In the genomic region with DNA sequence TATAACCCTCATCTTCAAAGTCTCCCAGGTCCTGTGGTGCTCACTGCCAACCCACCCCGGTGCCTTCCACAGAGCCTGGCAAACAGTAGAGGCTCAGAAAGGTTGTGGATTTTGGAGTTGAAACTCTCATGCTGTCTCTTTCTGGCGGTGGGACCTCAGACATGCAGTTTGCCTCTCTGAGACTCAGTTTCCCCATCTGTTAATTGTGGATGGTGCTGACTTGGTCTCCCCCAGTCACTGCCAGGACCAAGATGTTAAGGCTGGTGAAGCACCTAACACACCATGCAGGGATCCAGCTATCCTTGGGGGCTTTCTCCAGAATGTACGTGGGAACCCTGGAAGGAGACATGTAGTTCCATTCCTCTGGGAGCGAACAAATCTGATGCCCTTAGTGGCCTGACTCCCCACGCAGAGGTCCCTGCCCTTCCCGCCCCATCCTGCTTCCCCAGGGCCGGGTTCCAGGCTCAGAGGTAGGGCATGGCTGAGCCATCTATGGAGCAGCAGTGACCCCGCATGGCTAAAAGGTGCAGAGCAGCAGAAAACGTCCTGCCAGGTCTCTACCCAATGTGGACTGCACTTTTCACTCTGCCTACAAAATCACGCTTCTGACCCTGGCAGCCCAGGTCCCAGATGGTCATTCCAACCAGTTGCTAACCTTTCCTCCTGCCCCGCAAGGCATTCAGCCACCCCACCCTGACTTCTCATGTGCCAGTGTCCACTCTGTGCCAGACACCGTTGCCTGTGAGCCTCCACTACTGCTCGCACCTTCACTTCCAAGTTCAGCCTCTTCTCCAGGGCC, we compare ENCODE assay signal across 8 cellular contexts. TPM values are rescaled to one million over a fixed set of nuclear protein-coding genes. Genes with fewer than 3 reads are reported as not detected.
DNase-seq lines count a peak whose midpoint lies in the region; ATAC-seq, FAIRE-seq and TF ChIP-seq lines count a peak whose summit lies in the region.

No MANE protein-coding gene starts in this region.

- no peak overlapping the region for H3K27ac ChIP-seq in CD8-positive, alpha-beta T cell (ENCODE audit: low read depth, low read length)
- no peak overlapping the region for H3K27ac ChIP-seq in KMS-11
- H3K27ac ChIP-seq in RWPE1: no peak overlapping the region
- no peak overlapping the region for H3K27ac ChIP-seq in trophoblast cell (ENCODE audit: low read depth, low read length)
- no peak overlapping the region for H3K27ac ChIP-seq in aorta (ENCODE audit: low read depth in 1 of 2, low read length in 2 of 2)

- H3K14ac ChIP-seq in trophoblast cell (ENCODE audit: low read length): no peak overlapping the region

- no peak overlapping the region for H3K4me3 Mint-ChIP-seq in CD8-positive, alpha-beta T cell

- H3K23ac ChIP-seq in trophoblast cell (ENCODE audit: low read length): no peak overlapping the region

- H2BK5ac ChIP-seq in trophoblast cell (ENCODE audit: low read depth, low read length, poor library complexity): no peak overlapping the region

- no peak overlapping the region for H3K4me2 ChIP-seq in KMS-11
- no peak overlapping the region for H3K4me2 ChIP-seq in trophoblast cell (ENCODE audit: low read length)

- H3K36me3 Mint-ChIP-seq in CD8-positive, alpha-beta T cell: no peaks in the 10 kb centered on the region

- no peak overlapping the region for H3K9ac ChIP-seq in KMS-11
- no peak overlapping the region for H3K9ac ChIP-seq in trophoblast cell (ENCODE audit: low read length)

- H2AK5ac ChIP-seq in trophoblast cell (ENCODE audit: low read length): no peak overlapping the region

- CTCF ChIA-PET in CD8-positive, alpha-beta T cell (lab: Charles Lee): interaction anchor here (0.6 to 1.5 kb wide), 13 partner anchors 9 to 950 kb away, joined by 3 to 13 read pairs (median 5); a partner anchor contains a TSS
- CTCF ChIA-PET in RWPE1 (lab: Yijun Ruan, JAX): interaction anchor here (0.6 to 1.0 kb wide), 4 partner anchors 32 to 642 kb away, joined by 3 to 5 read pairs (median 4); no protein-coding TSS in a partner anchor

- no peaks in the 10 kb centered on the region for H3K9me3 Mint-ChIP-seq in CD8-positive, alpha-beta T cell

- FAIRE-seq in frontal cortex (lab: Jason Lieb, UNC): no peak

- H2AFZ ChIP-seq in KMS-11 (ENCODE audit: low read depth) (no peak overlapping the region), trophoblast cell (ENCODE audit: insufficient read depth, low read length, poor library complexity) (no peak overlapping the region)

- no peak overlapping the region for H2BK12ac ChIP-seq in trophoblast cell (ENCODE audit: low read length)

- peak; percentile 76 for ATAC-seq in CD8-positive, alpha-beta T cell
- peak; percentile 71 for ATAC-seq in GM19467 (IDR thresholded peaks at IDR 0.05; ENCODE audit: unreplicated experiment)
- ATAC-seq in aorta (ENCODE audit: low FRiP score): peak; percentile 73

- H2BK120ac ChIP-seq in trophoblast cell (ENCODE audit: insufficient read depth, low read length, poor library complexity): no peak overlapping the region

- H3K4me1 Mint-ChIP-seq in CD8-positive, alpha-beta T cell (ENCODE audit: low read depth): no peaks in the 10 kb centered on the region

- H3K79me2 ChIP-seq in KMS-11 (ENCODE audit: insufficient read depth, low read depth) (no peaks in the 10 kb centered on the region), trophoblast cell (ENCODE audit: control insufficient read depth, insufficient read depth, low read length, poor library complexity) (no peaks in the 10 kb centered on the region)

- H3K4me1 ChIP-seq in CD8-positive, alpha-beta T cell (ENCODE audit: insufficient read depth, low read length): peaks cover 4% of the 10 kb centered on the region
- no peaks in the 10 kb centered on the region for H3K4me1 ChIP-seq in KMS-11 (ENCODE audit: low read depth, poor library complexity, severe bottlenecking)
- no peaks in the 10 kb centered on the region for H3K4me1 ChIP-seq in trophoblast cell (ENCODE audit: control insufficient read depth in 1 of 2, insufficient read depth in 2 of 2, low read length in 2 of 2)
- no peaks in the 10 kb centered on the region for H3K4me1 ChIP-seq in aorta (ENCODE audit: control insufficient read depth in 1 of 2, insufficient read depth in 2 of 2, low read length in 2 of 2)

- no peaks in the 10 kb centered on the region for H3K36me3 ChIP-seq in CD8-positive, alpha-beta T cell (ENCODE audit: insufficient read depth, low read length)
- H3K36me3 ChIP-seq in KMS-11 (ENCODE audit: insufficient read depth): no peaks in the 10 kb centered on the region
- no peaks in the 10 kb centered on the region for H3K36me3 ChIP-seq in trophoblast cell (ENCODE audit: control insufficient read depth in 1 of 2, insufficient read depth in 2 of 2, low read length in 2 of 2)
- H3K36me3 ChIP-seq in aorta (ENCODE audit: control insufficient read depth in 1 of 2, insufficient read depth in 2 of 2, low read length in 1 of 2): no peaks in the 10 kb centered on the region

- intact Hi-C loops in CD8-positive, alpha-beta T cell (cut with DNase I, micrococcal nuclease): loop anchor here (1.0 to 5.0 kb wide), 9 partner anchors 138 to 949 kb away; no protein-coding TSS in a partner anchor
- intact Hi-C loops in aorta (cut with DNase I): loop anchor here (2.0 to 10.0 kb wide), 5 partner anchors 316 to 740 kb away; no protein-coding TSS in a partner anchor

- H3K18ac ChIP-seq in trophoblast cell (ENCODE audit: low read length): no peak overlapping the region

- H4K8ac ChIP-seq in trophoblast cell (ENCODE audit: low read depth, low read length): no peak overlapping the region

- H4K12ac ChIP-seq in trophoblast cell (ENCODE audit: low read depth, low read length): no peak overlapping the region

- POLR2A ChIA-PET in CD8-positive, alpha-beta T cell (lab: Charles Lee): no interaction called here
- POLR2A ChIA-PET in RWPE1 (lab: Yijun Ruan, JAX; ENCODE audit: low non-redundant PET): no interaction called here

- no CpG with 5 or more reads among the region's 13 CpGs for WGBS in trophoblast cell (ENCODE audit: extremely low coverage, insufficient coverage, insufficient read length)
- 24 to 28% methylated on average over 13 of the region's 13 CpGs for WGBS in aorta, 2 donors

- H3K27ac Mint-ChIP-seq in CD8-positive, alpha-beta T cell: no peak overlapping the region

- H3K27me3 Mint-ChIP-seq in CD8-positive, alpha-beta T cell (ENCODE audit: low read depth): no peaks in the 10 kb centered on the region

- DNase-seq in CD8-positive, alpha-beta T cell: peak; percentile 46 to 81 (median 58)
- DNase-seq in RWPE1 (ENCODE audit: low spot score) (peak; percentile 76), frontal cortex (ENCODE audit: low spot score in 2 of 2) (peak; percentile 69 to 80), trophoblast cell (peak; percentile 41 to 75), aorta (peak in 1 of 2 donors; percentile 86)
- peak; percentile 49 for DNase-seq in activated T-helper 9 cell treated with anti-CD3 and anti-CD28 coated beads, Interleukin-2, amount 50 U/mL, for 16 hours (ENCODE audit: low read depth)

- H4K20me1 ChIP-seq in KMS-11 (ENCODE audit: insufficient read depth): no peaks in the 10 kb centered on the region

- no peaks in the 10 kb centered on the region for H3K27me3 ChIP-seq in CD8-positive, alpha-beta T cell (ENCODE audit: insufficient read depth, low read length)
- H3K27me3 ChIP-seq in KMS-11 (ENCODE audit: insufficient read depth, low read depth) (no peaks in the 10 kb centered on the region), trophoblast cell (ENCODE audit: insufficient read depth, low read length) (no peaks in the 10 kb centered on the region), aorta (ENCODE audit: control insufficient read depth in 1 of 2, insufficient read depth in 2 of 2, low read length in 1 of 2) (no peaks in the 10 kb centered on the region)

- H3K4me3 ChIP-seq in CD8-positive, alpha-beta T cell (ENCODE audit: low read depth, low read length): no peak overlapping the region
- no peak overlapping the region for H3K4me3 ChIP-seq in KMS-11 (IDR thresholded peaks at IDR 0.05; ENCODE audit: insufficient read depth, low read depth, low read length)
- H3K4me3 ChIP-seq in trophoblast cell (ENCODE audit: low read depth, low read length): no peak overlapping the region
- no peak overlapping the region for H3K4me3 ChIP-seq in aorta (ENCODE audit: low read length in 2 of 2)

- no peaks in the 10 kb centered on the region for H3K9me3 ChIP-seq in CD8-positive, alpha-beta T cell (ENCODE audit: low read length)
- no peaks in the 10 kb centered on the region for H3K9me3 ChIP-seq in trophoblast cell (ENCODE audit: insufficient read depth, low read depth, low read length)
- no peaks in the 10 kb centered on the region for H3K9me3 ChIP-seq in aorta (ENCODE audit: control insufficient read depth, low read length)

- peak; percentile 69 for TF ChIP-seq CTCF in CD8-positive, alpha-beta T cell (IDR thresholded peaks at IDR 0.05)
- TF ChIP-seq CTCF in KMS-11 (conservative IDR thresholded peaks at IDR 0.05; ENCODE audit: low read depth, low read length) (peak; percentile 51), RWPE1 (conservative IDR thresholded peaks at IDR 0.05; ENCODE audit: low read depth) (peak; percentile 86)

- no peaks in the 10 kb centered on the region for H3K79me1 ChIP-seq in trophoblast cell (ENCODE audit: low read length)

- no peak overlapping the region for H3K4ac ChIP-seq in trophoblast cell (ENCODE audit: low read depth, low read length)

- H4K91ac ChIP-seq in trophoblast cell (ENCODE audit: low read depth, low read length): no peak overlapping the region

RNA-seq across cellular contexts. Expression of a gene that starts 9.2 kb away (rescaled TPM):
- total RNA-seq in CD8-positive, alpha-beta T cell: 1 to 10 TPM; 3.1 to 4.2 TPM
- total RNA-seq in frontal cortex (under 0.01 TPM), aorta (under 1 TPM in 1 of 2 donors, not detected in 1; 0.27 TPM)
- polyA plus RNA-seq in trophoblast cell (2013): 0.12 and 0.35 TPM in 2 replicates
- 1 to 10 TPM in 1 of 2 donors, under 1 TPM in 1; 0.20 to 3.9 TPM for polyA plus RNA-seq in aorta

RNA-seq across cellular contexts. Expression of a gene that starts 46.0 kb away (rescaled TPM):
- not detected for total RNA-seq in CD8-positive, alpha-beta T cell
- total RNA-seq in frontal cortex (3.3 TPM), aorta (1 to 10 TPM; 2.2 to 3.0 TPM)
- polyA plus RNA-seq in trophoblast cell (2013): 3.8 and 3.9 TPM in 2 replicates
- 1 to 10 TPM; 1.2 to 2.4 TPM for polyA plus RNA-seq in aorta
